In the genomic region with DNA sequence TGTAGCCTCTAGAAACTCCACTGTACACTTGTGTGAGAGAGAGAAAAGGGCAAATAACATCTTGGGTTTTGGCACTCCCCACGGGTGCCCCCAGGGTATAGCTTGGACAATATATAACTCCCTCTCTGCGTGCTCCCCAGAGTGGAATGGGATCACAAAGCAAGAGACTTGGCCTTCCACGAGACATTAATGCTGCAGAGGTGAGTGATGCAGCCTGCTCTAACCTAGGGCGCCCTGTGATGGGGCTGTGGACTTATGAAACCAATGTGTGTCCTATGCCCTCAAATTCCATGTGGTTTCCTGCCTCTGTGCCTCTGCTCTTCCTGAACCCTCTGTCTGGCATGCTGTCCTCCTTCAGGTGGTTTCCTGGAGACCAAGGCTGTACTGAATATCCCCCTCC, we compare ENCODE assay signal across 20 cellular contexts. TPM values are rescaled to one million over a fixed set of nuclear protein-coding genes. Genes with fewer than 3 reads are reported as not detected.
DNase-seq lines count a peak whose midpoint lies in the region; ATAC-seq and TF ChIP-seq lines count a peak whose summit lies in the region.
"Had no signal": no experiment of that assay in that cellular context is flagged by ENCODE, and none has a peak within 500 bp of the region (broad histone marks: within the 10 kb centered on the region; RNA-seq: fewer than 3 reads in every experiment).

No MANE protein-coding gene starts in this region.

- no peaks in the 10 kb centered on the region for H4K20me1 ChIP-seq in SK-N-SH (ENCODE audit: insufficient read depth)

- intact Hi-C loops in thyroid gland (cut with DNase I) (no loop called here), posterior vena cava (cut with DNase I) (no loop called here)

- no peak for DNase-seq in SK-N-SH
- DNase-seq in M059J (ENCODE audit: low read depth), result peak; percentile 63
- peak; percentile 40 for DNase-seq in choroid plexus epithelial cell (ENCODE audit: low read depth)
- DNase-seq in renal cortical epithelial cell (ENCODE audit: low read depth), result peak; percentile 38
- no peak for DNase-seq in thyroid gland
- no peak for DNase-seq in activated T-cell treated with anti-CD3 and anti-CD28 coated beads for 4 hours
- DNase-seq in posterior vena cava (ENCODE audit: low spot score), result no peak
- DNase-seq: BE2C; CD4-positive, alpha-beta memory T cell; DMS53; IMR-90; NCI-H1092; NCI-H1436 treated with DMSO at 0.1 percent for 48 hours; NCI-H2029 treated with DMSO at 0.1 percent for 48 hours; NCI-H446 treated with DMSO at 0.1 percent for 48 hours; Right ventricle myocardium superior had no signal

- H3K9me3 ChIP-seq in SK-N-SH (no peaks in the 10 kb centered on the region; the same call in 1 of the 2 replicates), thyroid gland (no peaks in the 10 kb centered on the region)
- H3K9me3 ChIP-seq: BE2C had no signal

- no peak overlapping the region for H3K27ac ChIP-seq in SK-N-SH (ENCODE audit: low read depth in 2 of 2, low read length in 1 of 2)
- H3K27ac ChIP-seq in thyroid gland, result no peak overlapping the region
- H3K27ac ChIP-seq: 22Rv1 had no signal

- peaks cover 2% of the 10 kb centered on the region for H3F3A ChIP-seq in SK-N-SH (replicated peaks; ENCODE audit: insufficient read depth)

- no peak overlapping the region for H3K4me3 ChIP-seq in SK-N-SH (ENCODE audit: low read depth in 2 of 2, low read length in 1 of 2)
- H3K4me3 ChIP-seq in choroid plexus epithelial cell (ENCODE audit: low read depth, low read length), result no peak overlapping the region
- no peak overlapping the region for H3K4me3 ChIP-seq in thyroid gland (replicated peaks in 1 of 3)

- TF ChIP-seq CTCF in SK-N-SH (IDR thresholded peaks at IDR 0.05) (no peak), choroid plexus epithelial cell (conservative IDR thresholded peaks at IDR 0.05; ENCODE audit: low read depth, low read length) (no peak), thyroid gland (IDR thresholded peaks at IDR 0.05) (no peak)

- POLR2A ChIA-PET in SK-N-SH (lab: Yijun Ruan, JAX), result no interaction called here

- no peak for TF ChIP-seq EP300 in SK-N-SH (IDR thresholded peaks at IDR 0.05; ENCODE audit: borderline replicate concordance in 1 of 2, low read depth in 1 of 2, low read length in 1 of 2)

- no peak for TF ChIP-seq RAD21 in SK-N-SH (IDR thresholded peaks at IDR 0.05; ENCODE audit: low read length)

- no peak for TF ChIP-seq POLR2A in thyroid gland (IDR thresholded peaks at IDR 0.05)

- CTCF ChIA-PET in SK-N-SH (lab: Yijun Ruan, JAX), result no interaction called here

- peak; percentile 21; the same call in 1 of the 3 replicates for ATAC-seq in SK-N-SH treated with all-trans-retinoic acid at 6 μM for 48 hours

- no peaks in the 10 kb centered on the region for H3K79me2 ChIP-seq in SK-N-SH (ENCODE audit: insufficient read depth)

- H3K4me2 ChIP-seq in SK-N-SH, result no peak overlapping the region

- WGBS in SK-N-SH (ENCODE audit: low lambda C conversion rate), result 55% methylated on average over 4 of the region's 4 CpGs
- 82 to 93% methylated on average over 3 of the region's 4 CpGs for WGBS in thyroid gland, 2 donors

- H2AFZ ChIP-seq in SK-N-SH (ENCODE audit: low read depth), result no peak overlapping the region

- H3K36me3 ChIP-seq in SK-N-SH (replicated peaks in 1 of 2; ENCODE audit: control insufficient read depth in 1 of 2, insufficient read depth in 2 of 2, low read length in 1 of 2) (peaks cover 0 to 4% of the 10 kb centered on the region in 2 experiments), thyroid gland (no peaks in the 10 kb centered on the region)
- H3K36me3 ChIP-seq: BE2C had no signal

- H3K4me1 ChIP-seq in SK-N-SH (ENCODE audit: control insufficient read depth in 1 of 2, insufficient read depth in 2 of 2, low read depth in 1 of 2, low read length in 1 of 2), result no peaks in the 10 kb centered on the region; a peak in 1 of 4 replicates
- H3K4me1 ChIP-seq in thyroid gland, result no peaks in the 10 kb centered on the region
- H3K4me1 ChIP-seq: BE2C had no signal

- H3K27me3 ChIP-seq in SK-N-SH (ENCODE audit: insufficient read depth) (no peaks in the 10 kb centered on the region), thyroid gland (no peaks in the 10 kb centered on the region)
- H3K27me3 ChIP-seq: BE2C had no signal

- H3K9me2 ChIP-seq in SK-N-SH, result no peaks in the 10 kb centered on the region

- no peak overlapping the region for H3K9ac ChIP-seq in SK-N-SH

TF ChIP-seq in SK-N-SH treated with all-trans-retinoic acid at 6 μM for 48 hours, 23 proteins besides CTCF, POLR2A, EP300 and RAD21 (continues in another document):
- TF ChIP-seq GLIS3 (CRISPR knock-in tag; IDR thresholded peaks at IDR 0.05), result no peak
- TF ChIP-seq PPARA (CRISPR knock-in tag; IDR thresholded peaks at IDR 0.05; ENCODE audit: borderline replicate concordance), result no peak
- TF ChIP-seq ZFP30 (CRISPR knock-in tag; IDR thresholded peaks at IDR 0.05), result no peak
- no peak for TF ChIP-seq ARNTL (CRISPR knock-in tag; IDR thresholded peaks at IDR 0.05; ENCODE audit: borderline replicate concordance, low read depth)
- TF ChIP-seq, protein P1, sequence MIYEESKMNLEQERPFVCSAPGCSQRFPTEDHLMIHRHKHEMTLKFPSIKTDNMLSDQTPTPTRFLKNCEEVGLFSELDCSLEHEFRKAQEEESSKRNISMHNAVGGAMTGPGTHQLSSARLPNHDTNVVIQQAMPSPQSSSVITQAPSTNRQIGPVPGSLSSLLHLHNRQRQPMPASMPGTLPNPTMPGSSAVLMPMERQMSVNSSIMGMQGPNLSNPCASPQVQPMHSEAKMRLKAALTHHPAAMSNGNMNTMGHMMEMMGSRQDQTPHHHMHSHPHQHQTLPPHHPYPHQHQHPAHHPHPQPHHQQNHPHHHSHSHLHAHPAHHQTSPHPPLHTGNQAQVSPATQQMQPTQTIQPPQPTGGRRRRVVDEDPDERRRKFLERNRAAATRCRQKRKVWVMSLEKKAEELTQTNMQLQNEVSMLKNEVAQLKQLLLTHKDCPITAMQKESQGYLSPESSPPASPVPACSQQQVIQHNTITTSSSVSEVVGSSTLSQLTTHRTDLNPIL (CRISPR knock-in tag; IDR thresholded peaks at IDR 0.05; ENCODE audit: low read depth), result no peak
- TF ChIP-seq, protein P2, sequence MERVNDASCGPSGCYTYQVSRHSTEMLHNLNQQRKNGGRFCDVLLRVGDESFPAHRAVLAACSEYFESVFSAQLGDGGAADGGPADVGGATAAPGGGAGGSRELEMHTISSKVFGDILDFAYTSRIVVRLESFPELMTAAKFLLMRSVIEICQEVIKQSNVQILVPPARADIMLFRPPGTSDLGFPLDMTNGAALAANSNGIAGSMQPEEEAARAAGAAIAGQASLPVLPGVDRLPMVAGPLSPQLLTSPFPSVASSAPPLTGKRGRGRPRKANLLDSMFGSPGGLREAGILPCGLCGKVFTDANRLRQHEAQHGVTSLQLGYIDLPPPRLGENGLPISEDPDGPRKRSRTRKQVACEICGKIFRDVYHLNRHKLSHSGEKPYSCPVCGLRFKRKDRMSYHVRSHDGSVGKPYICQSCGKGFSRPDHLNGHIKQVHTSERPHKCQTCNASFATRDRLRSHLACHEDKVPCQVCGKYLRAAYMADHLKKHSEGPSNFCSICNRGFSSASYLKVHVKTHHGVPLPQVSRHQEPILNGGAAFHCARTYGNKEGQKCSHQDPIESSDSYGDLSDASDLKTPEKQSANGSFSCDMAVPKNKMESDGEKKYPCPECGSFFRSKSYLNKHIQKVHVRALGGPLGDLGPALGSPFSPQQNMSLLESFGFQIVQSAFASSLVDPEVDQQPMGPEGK (CRISPR knock-in tag; IDR thresholded peaks at IDR 0.05; ENCODE audit: borderline replicate concordance), result no peak
- TF ChIP-seq OSR1 (CRISPR knock-in tag; IDR thresholded peaks at IDR 0.05), result no peak

TF ChIP-seq in SK-N-SH, 30 proteins besides CTCF, POLR2A, EP300 and RAD21:
- TF ChIP-seq EZH2phosphoT487 (IDR thresholded peaks at IDR 0.05; ENCODE audit: borderline replicate concordance, low read depth) (no peak), FOSL2 (IDR thresholded peaks at IDR 0.05; ENCODE audit: borderline replicate concordance, low read depth) (no peak), TCF12 (IDR thresholded peaks at IDR 0.05) (no peak), ELF1 (IDR thresholded peaks at IDR 0.05) (no peak)
- TF ChIP-seq, protein P3, sequence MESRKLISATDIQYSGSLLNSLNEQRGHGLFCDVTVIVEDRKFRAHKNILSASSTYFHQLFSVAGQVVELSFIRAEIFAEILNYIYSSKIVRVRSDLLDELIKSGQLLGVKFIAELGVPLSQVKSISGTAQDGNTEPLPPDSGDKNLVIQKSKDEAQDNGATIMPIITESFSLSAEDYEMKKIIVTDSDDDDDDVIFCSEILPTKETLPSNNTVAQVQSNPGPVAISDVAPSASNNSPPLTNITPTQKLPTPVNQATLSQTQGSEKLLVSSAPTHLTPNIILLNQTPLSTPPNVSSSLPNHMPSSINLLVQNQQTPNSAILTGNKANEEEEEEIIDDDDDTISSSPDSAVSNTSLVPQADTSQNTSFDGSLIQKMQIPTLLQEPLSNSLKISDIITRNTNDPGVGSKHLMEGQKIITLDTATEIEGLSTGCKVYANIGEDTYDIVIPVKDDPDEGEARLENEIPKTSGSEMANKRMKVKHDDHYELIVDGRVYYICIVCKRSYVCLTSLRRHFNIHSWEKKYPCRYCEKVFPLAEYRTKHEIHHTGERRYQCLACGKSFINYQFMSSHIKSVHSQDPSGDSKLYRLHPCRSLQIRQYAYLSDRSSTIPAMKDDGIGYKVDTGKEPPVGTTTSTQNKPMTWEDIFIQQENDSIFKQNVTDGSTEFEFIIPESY (IDR thresholded peaks at IDR 0.05; ENCODE audit: borderline replicate concordance, low read depth), result no peak
- TF ChIP-seq, protein P4, sequence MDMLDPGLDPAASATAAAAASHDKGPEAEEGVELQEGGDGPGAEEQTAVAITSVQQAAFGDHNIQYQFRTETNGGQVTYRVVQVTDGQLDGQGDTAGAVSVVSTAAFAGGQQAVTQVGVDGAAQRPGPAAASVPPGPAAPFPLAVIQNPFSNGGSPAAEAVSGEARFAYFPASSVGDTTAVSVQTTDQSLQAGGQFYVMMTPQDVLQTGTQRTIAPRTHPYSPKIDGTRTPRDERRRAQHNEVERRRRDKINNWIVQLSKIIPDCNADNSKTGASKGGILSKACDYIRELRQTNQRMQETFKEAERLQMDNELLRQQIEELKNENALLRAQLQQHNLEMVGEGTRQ (IDR thresholded peaks at IDR 0.05; ENCODE audit: borderline replicate concordance, low read depth, low read length), result no peak

RNA-seq across cellular contexts. Expression of a gene that starts 22.0 kb away (rescaled TPM):
- polyA plus RNA-seq in SK-N-SH (2012; rRNA removed), result 1.9 and 2.6 TPM in 2 replicates
- polyA plus RNA-seq in SK-N-SH (2012; cell fraction: cytosol; rRNA removed), result 2.4 and 2.5 TPM in 2 replicates
- polyA plus RNA-seq in SK-N-SH (2012; cell fraction: nucleus; rRNA removed), result 3.1 and 6.2 TPM in 2 replicates
- total RNA-seq in M059J (2014; rRNA removed; shearing (Covaris generic)), result not detected in 2 replicates
- total RNA-seq in renal cortical epithelial cell (not detected in 2 replicates), thyroid gland (under 1 TPM in 1 of 4 donors, not detected in 3; 0.11 TPM), posterior vena cava (under 1 TPM in 1 of 2 donors, not detected in 1; 0.19 TPM)
- total RNA-seq: CD4-positive, alpha-beta memory T cell; H4; IMR-90; MCF 10A had no signal
- polyA plus RNA-seq: IMR-90 had no signal

Comparison
In these comparisons a context has a peak if more than half of its experiments do, and no peak if none do; other contexts are left out.
1. DNase-seq: peak in M059J (single experiment), choroid plexus epithelial cell (single experiment) and renal cortical epithelial cell (single experiment); none in SK-N-SH (single experiment), thyroid gland (0 of 2), activated T-cell treated with anti-CD3 and anti-CD28 coated beads for 4 hours (single experiment) and posterior vena cava (single experiment).